ENCODE assay signal across 24 cellular contexts in the genomic region with DNA sequence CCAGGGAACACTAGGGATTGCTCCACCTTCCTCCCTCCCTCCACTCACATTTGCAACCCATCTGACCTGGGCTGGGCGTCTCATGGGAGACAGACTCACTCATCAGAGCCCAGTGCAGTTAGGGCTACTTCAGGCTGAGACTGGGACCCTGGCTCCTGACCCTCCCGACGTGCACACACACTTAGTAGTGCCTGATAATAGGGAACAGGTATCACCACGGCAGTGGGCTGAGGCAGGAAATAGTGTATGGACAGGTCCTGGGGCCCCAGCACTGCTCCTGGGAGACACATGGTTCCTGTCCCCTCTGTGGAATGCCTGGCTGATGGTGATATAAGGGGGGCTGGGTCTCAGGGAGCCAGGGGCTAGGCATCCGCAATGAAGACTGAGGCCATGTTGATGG. TPM values are rescaled to one million over a fixed set of nuclear protein-coding genes. Genes with fewer than 3 reads are reported as not detected.
A peak's percentile ranks its signal among the peaks of the same experiment; 100 is the strongest.
DNase-seq lines count a peak whose midpoint lies in the region; ATAC-seq and TF ChIP-seq lines count a peak whose summit lies in the region.
"Had no signal": no experiment of that assay in that cellular context is flagged by ENCODE, and none has a peak within 500 bp of the region (broad histone marks: within the 10 kb centered on the region; RNA-seq: fewer than 3 reads in every experiment).

No MANE protein-coding gene starts in this region.

- no peaks in the 10 kb centered on the region for H3K36me3 Mint-ChIP-seq in activated naive CD4-positive, alpha-beta T cell treated with anti-CD3 and anti-CD28 coated beads, Interleukin-2, amount 10 ng/mL, durations not matched to agents 7 days and 5 days
- H3K36me3 Mint-ChIP-seq in activated naive CD4-positive, alpha-beta T cell treated with anti-CD3 and anti-CD28 coated beads for 36 hours (ENCODE audit: low read depth): no peaks in the 10 kb centered on the region
- no peaks in the 10 kb centered on the region for H3K36me3 Mint-ChIP-seq in activated T-cell treated with anti-CD3 and anti-CD28 coated beads, Interleukin-2, amount 50 U/mL, for 4 hours (ENCODE audit: insufficient read depth)
- H3K36me3 Mint-ChIP-seq: CD8-positive, alpha-beta T cell; T-cell had no signal

- no peak for ATAC-seq in activated T-cell treated with anti-CD3 and anti-CD28 coated beads, Interleukin-2, amount 50 U/mL, for 4 hours
- ATAC-seq: activated CD8-positive, alpha-beta T cell treated with anti-CD3 and anti-CD28 coated beads for 36 hours; CD8-positive, alpha-beta T cell; effector memory CD8-positive, alpha-beta T cell; heart left ventricle; stimulated activated naive CD8-positive, alpha-beta T cell treated with anti-CD3 and anti-CD28 coated beads, Interleukin-15, Interleukin-2, amounts not matched to agents 100 U/mL and 50 U/mL, for 24 hours; T-cell had no signal

- H3K27me3 ChIP-seq in tibial artery: no peaks in the 10 kb centered on the region
- H3K27me3 ChIP-seq in effector memory CD4-positive, alpha-beta T cell (replicated peaks; ENCODE audit: control insufficient read depth, insufficient read depth, low read length, poor library complexity, severe bottlenecking): peaks cover 2% of the 10 kb centered on the region
- H3K27me3 ChIP-seq: heart left ventricle, uterus had no signal

- H3K36me3 ChIP-seq in tibial artery: peaks cover 44 to 64% (median 62%) of the 10 kb centered on the region in 3 donors
- no peaks in the 10 kb centered on the region for H3K36me3 ChIP-seq in effector memory CD4-positive, alpha-beta T cell (ENCODE audit: control insufficient read depth, insufficient read depth, low read length)
- H3K36me3 ChIP-seq: HAP-1, uterus had no signal

- no peak overlapping the region for H3K4me3 ChIP-seq in tibial artery
- no peak overlapping the region for H3K4me3 ChIP-seq in effector memory CD4-positive, alpha-beta T cell (ENCODE audit: insufficient read depth, low read depth, low read length, poor library complexity, severe bottlenecking)
- H3K4me3 ChIP-seq: HAP-1, heart left ventricle, uterus had no signal

- TF ChIP-seq CTCF in tibial artery (IDR thresholded peaks at IDR 0.05): no peak

- no peaks in the 10 kb centered on the region for H3K27me3 Mint-ChIP-seq in activated naive CD4-positive, alpha-beta T cell treated with anti-CD3 and anti-CD28 coated beads, Interleukin-2, amount 10 ng/mL, durations not matched to agents 7 days and 5 days
- H3K27me3 Mint-ChIP-seq in activated naive CD4-positive, alpha-beta T cell treated with anti-CD3 and anti-CD28 coated beads for 36 hours (ENCODE audit: low read depth): no peaks in the 10 kb centered on the region
- H3K27me3 Mint-ChIP-seq in activated T-cell treated with anti-CD3 and anti-CD28 coated beads, Interleukin-2, amount 50 U/mL, for 4 hours (ENCODE audit: low read depth): no peaks in the 10 kb centered on the region
- H3K27me3 Mint-ChIP-seq: activated CD8-positive, alpha-beta T cell treated with anti-CD3 and anti-CD28 coated beads for 36 hours; T-cell had no signal

- peaks cover 0 to 7% (median 0%) of the 10 kb centered on the region in 3 donors for H3K9me3 ChIP-seq in tibial artery
- no peaks in the 10 kb centered on the region for H3K9me3 ChIP-seq in effector memory CD4-positive, alpha-beta T cell (ENCODE audit: control insufficient read depth, low read length)
- H3K9me3 ChIP-seq: HAP-1, uterus had no signal

- peaks cover 6% of the 10 kb centered on the region for H3K9me3 Mint-ChIP-seq in activated naive CD4-positive, alpha-beta T cell treated with anti-CD3 and anti-CD28 coated beads, Interleukin-2, amount 10 ng/mL, durations not matched to agents 7 days and 5 days
- peaks cover 6% of the 10 kb centered on the region for H3K9me3 Mint-ChIP-seq in activated naive CD4-positive, alpha-beta T cell treated with anti-CD3 and anti-CD28 coated beads for 36 hours
- H3K9me3 Mint-ChIP-seq in activated T-cell treated with anti-CD3 and anti-CD28 coated beads, Interleukin-2, amount 50 U/mL, for 4 hours: peaks cover 12% of the 10 kb centered on the region

- no peak overlapping the region for H3K27ac ChIP-seq in tibial artery
- no peak overlapping the region for H3K27ac ChIP-seq in effector memory CD4-positive, alpha-beta T cell (ENCODE audit: insufficient read depth, low read length, poor library complexity, severe bottlenecking)
- H3K27ac ChIP-seq: heart left ventricle, KMS-11, uterus, VCaP had no signal

- H3K4me3 Mint-ChIP-seq in activated naive CD4-positive, alpha-beta T cell treated with anti-CD3 and anti-CD28 coated beads, Interleukin-2, amount 10 ng/mL, durations not matched to agents 7 days and 5 days: no peak overlapping the region
- no peak overlapping the region for H3K4me3 Mint-ChIP-seq in activated naive CD4-positive, alpha-beta T cell treated with anti-CD3 and anti-CD28 coated beads for 36 hours
- no peak overlapping the region for H3K4me3 Mint-ChIP-seq in activated T-cell treated with anti-CD3 and anti-CD28 coated beads, Interleukin-2, amount 50 U/mL, for 4 hours
- H3K4me3 Mint-ChIP-seq: activated CD8-positive, alpha-beta T cell treated with anti-CD3 and anti-CD28 coated beads for 36 hours; CD8-positive, alpha-beta T cell; effector memory CD8-positive, alpha-beta T cell; nephron; T-cell had no signal

- peaks cover 0 to 15% (median 13%) of the 10 kb centered on the region in 4 donors for H3K4me1 ChIP-seq in tibial artery
- no peaks in the 10 kb centered on the region for H3K4me1 ChIP-seq in effector memory CD4-positive, alpha-beta T cell (ENCODE audit: control insufficient read depth, insufficient read depth, low read length, poor library complexity, severe bottlenecking)
- H3K4me1 ChIP-seq: HAP-1 had no signal

- intact Hi-C loops in activated naive CD4-positive, alpha-beta T cell treated with anti-CD3 and anti-CD28 coated beads for 36 hours (cut with micrococcal nuclease): no loop called here
- intact Hi-C loops in tibial artery (cut with DNase I; ENCODE audit: low total_unique reads): no loop called here

- H3K4me1 Mint-ChIP-seq in activated naive CD4-positive, alpha-beta T cell treated with anti-CD3 and anti-CD28 coated beads, Interleukin-2, amount 10 ng/mL, durations not matched to agents 7 days and 5 days: no peaks in the 10 kb centered on the region
- no peaks in the 10 kb centered on the region for H3K4me1 Mint-ChIP-seq in activated naive CD4-positive, alpha-beta T cell treated with anti-CD3 and anti-CD28 coated beads for 36 hours (ENCODE audit: low read depth)
- H3K4me1 Mint-ChIP-seq in activated T-cell treated with anti-CD3 and anti-CD28 coated beads, Interleukin-2, amount 50 U/mL, for 4 hours (ENCODE audit: low read depth): no peaks in the 10 kb centered on the region
- H3K4me1 Mint-ChIP-seq: T-cell had no signal

- H3K27ac Mint-ChIP-seq in activated naive CD4-positive, alpha-beta T cell treated with anti-CD3 and anti-CD28 coated beads, Interleukin-2, amount 10 ng/mL, durations not matched to agents 7 days and 5 days: no peak overlapping the region
- H3K27ac Mint-ChIP-seq in activated naive CD4-positive, alpha-beta T cell treated with anti-CD3 and anti-CD28 coated beads for 36 hours: no peak overlapping the region
- H3K27ac Mint-ChIP-seq: activated CD8-positive, alpha-beta T cell treated with anti-CD3 and anti-CD28 coated beads for 36 hours; CD8-positive, alpha-beta T cell; effector memory CD8-positive, alpha-beta T cell; nephron; T-cell had no signal

- CTCF ChIA-PET in activated naive CD4-positive, alpha-beta T cell treated with anti-CD3 and anti-CD28 coated beads, Interleukin-2, amount 10 ng/mL, durations not matched to agents 7 days and 5 days (lab: Charles Lee): no interaction called here
- CTCF ChIA-PET in activated naive CD4-positive, alpha-beta T cell treated with anti-CD3 and anti-CD28 coated beads for 36 hours (lab: Charles Lee): no interaction called here

- peak; percentile 8 for DNase-seq in activated naive CD4-positive, alpha-beta T cell treated with anti-CD3 and anti-CD28 coated beads, Interleukin-2, amount 10 ng/mL, durations not matched to agents 7 days and 5 days
- no peak for DNase-seq in activated naive CD4-positive, alpha-beta T cell treated with anti-CD3 and anti-CD28 coated beads for 36 hours
- peak; percentile 2 for DNase-seq in activated T-cell treated with anti-CD3 and anti-CD28 coated beads, Interleukin-2, amount 50 U/mL, for 4 hours
- peak; percentile 69 for DNase-seq in mesenteric fat pad (ENCODE audit: low spot score)
- peak; percentile 18 to 48 for DNase-seq in tibial artery
- no peak for DNase-seq in effector memory CD4-positive, alpha-beta T cell
- DNase-seq in HuH-7 (ENCODE audit: low spot score): no peak
- no peak for DNase-seq in COLO829 (ENCODE audit: low spot score)
- DNase-seq: activated CD8-positive, alpha-beta T cell treated with anti-CD3 and anti-CD28 coated beads for 36 hours; activated gamma-delta T cell; effector memory CD8-positive, alpha-beta T cell; mesenchymal stem cell; NCI-H2029 treated with DMSO at 0.1 percent for 48 hours; stimulated activated naive CD8-positive, alpha-beta T cell treated with anti-CD3 and anti-CD28 coated beads, Interleukin-15, Interleukin-2, amounts not matched to agents 100 U/mL and 50 U/mL, for 24 hours had no signal

RNA-seq across cellular contexts. Expression of a gene that starts 14.3 kb away (rescaled TPM):
- under 1 TPM; 0.25 to 0.48 TPM for total RNA-seq in activated naive CD4-positive, alpha-beta T cell treated with anti-CD3 and anti-CD28 coated beads for 36 hours
- 1 to 10 TPM in 1 of 3 donors, under 1 TPM in 2; 0.79 to 1.1 (median 0.91) TPM for total RNA-seq in activated T-cell treated with anti-CD3 and anti-CD28 coated beads, Interleukin-2, amount 50 U/mL, for 4 hours
- 140 TPM for total RNA-seq in mesenteric fat pad

RNA-seq across cellular contexts. Expression of a gene that starts 37.8 kb away (rescaled TPM):
- total RNA-seq in activated naive CD4-positive, alpha-beta T cell treated with anti-CD3 and anti-CD28 coated beads for 36 hours: not detected
- not detected for total RNA-seq in activated T-cell treated with anti-CD3 and anti-CD28 coated beads, Interleukin-2, amount 50 U/mL, for 4 hours
- total RNA-seq in mesenteric fat pad: not detected
- total RNA-seq: activated CD8-positive, alpha-beta T cell treated with anti-CD3 and anti-CD28 coated beads for 36 hours; CD8-positive, alpha-beta T cell; Daoy; heart left ventricle; NCI-H460; T-cell; uterus had no signal

Comparison
In these comparisons a context has a peak if more than half of its experiments do, and no peak if none do; other contexts are left out.
1. DNase-seq: peak in activated naive CD4-positive, alpha-beta T cell treated with anti-CD3 and anti-CD28 coated beads, Interleukin-2, amount 10 ng/mL, durations not matched to agents 7 days and 5 days (single experiment), activated T-cell treated with anti-CD3 and anti-CD28 coated beads, Interleukin-2, amount 50 U/mL, for 4 hours (single experiment), mesenteric fat pad (single experiment) and tibial artery (2 of 2); none in activated naive CD4-positive, alpha-beta T cell treated with anti-CD3 and anti-CD28 coated beads for 36 hours (single experiment), effector memory CD4-positive, alpha-beta T cell (0 of 3), HuH-7 (single experiment) and COLO829 (single experiment).
2. RNA of a gene that starts 14.3 kb away (total RNA-seq): 140 TPM in mesenteric fat pad (single experiment); 0.79 to 1.1 TPM in activated T-cell treated with anti-CD3 and anti-CD28 coated beads, Interleukin-2, amount 50 U/mL, for 4 hours and 0.25 to 0.48 TPM in activated naive CD4-positive, alpha-beta T cell treated with anti-CD3 and anti-CD28 coated beads for 36 hours; every median in the first group is over 10 times any median in the second.